Comparison of ENCODE assay signal across 21 cellular contexts in the genomic region with DNA sequence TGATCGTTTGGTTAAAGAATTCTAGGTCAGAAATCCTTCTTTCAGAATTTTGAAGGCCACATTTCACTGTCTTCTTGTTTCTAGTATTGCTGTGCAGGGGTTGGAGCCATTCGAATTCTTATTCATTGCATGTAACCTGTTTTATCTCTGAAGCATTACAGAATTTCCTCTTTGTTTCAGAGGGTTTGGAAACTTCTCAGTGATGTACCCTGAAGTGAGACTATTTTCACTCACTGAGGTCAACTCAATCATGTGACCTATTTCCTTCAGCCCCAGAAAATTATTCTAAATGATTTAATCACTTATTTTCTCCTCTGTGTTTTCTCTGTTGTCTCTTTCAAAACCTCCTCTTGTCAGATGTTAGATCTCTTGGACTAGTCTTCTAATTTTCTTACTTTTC.
DNase-seq lines count a peak whose midpoint lies in the region; ATAC-seq and TF ChIP-seq lines count a peak whose summit lies in the region.
"Had no signal": no experiment of that assay in that cellular context is flagged by ENCODE, and none has a peak within 500 bp of the region (broad histone marks: within the 10 kb centered on the region; RNA-seq: fewer than 3 reads in every experiment).

No MANE protein-coding gene starts in this region.

- H3K27ac ChIP-seq in thyroid gland = no peak overlapping the region
- H3K27ac ChIP-seq: body of pancreas, prostate gland, SJCRH30 had no signal

- no peaks in the 10 kb centered on the region for H3K27me3 Mint-ChIP-seq in activated naive CD8-positive, alpha-beta T cell treated with anti-CD3 and anti-CD28 coated beads for 36 hours
- no peaks in the 10 kb centered on the region for H3K27me3 Mint-ChIP-seq in stimulated activated memory B cell treated with anti-CD40 and anti-IgM and Interleukin-4, amounts not matched to agents 10 μg/mL and 1 μg/mL and 100 μg/mL, for 72 hours
- H3K27me3 Mint-ChIP-seq: IgD-negative memory B cell had no signal

- no peaks in the 10 kb centered on the region for H3K9me3 Mint-ChIP-seq in activated naive CD4-positive, alpha-beta T cell treated with anti-CD3 and anti-CD28 coated beads, Interleukin-2, amount 50 U/mL, for 72 hours
- H3K9me3 Mint-ChIP-seq in activated naive CD8-positive, alpha-beta T cell treated with anti-CD3 and anti-CD28 coated beads for 36 hours = no peaks in the 10 kb centered on the region
- H3K9me3 Mint-ChIP-seq in stimulated activated memory B cell treated with anti-CD40 and anti-IgM and Interleukin-4, amounts not matched to agents 10 μg/mL and 1 μg/mL and 100 μg/mL, for 72 hours = peaks cover 3% of the 10 kb centered on the region

- peaks cover 34% of the 10 kb centered on the region for H3K4me1 Mint-ChIP-seq in activated naive CD8-positive, alpha-beta T cell treated with anti-CD3 and anti-CD28 coated beads for 36 hours
- peaks cover 18% of the 10 kb centered on the region for H3K4me1 Mint-ChIP-seq in stimulated activated memory B cell treated with anti-CD40 and anti-IgM and Interleukin-4, amounts not matched to agents 10 μg/mL and 1 μg/mL and 100 μg/mL, for 72 hours

- WGBS in thyroid gland, 2 donors = 55 to 79% methylated on average over 2 of the region's 2 CpGs

- intact Hi-C loops in thyroid gland (cut with DNase I) = no loop called here

- TF ChIP-seq POLR2A in thyroid gland (IDR thresholded peaks at IDR 0.05) = no peak

- no peak overlapping the region for H3K4me3 ChIP-seq in thyroid gland (replicated peaks in 1 of 3)
- H3K4me3 ChIP-seq: body of pancreas, prostate gland, SJCRH30 had no signal

- peak; percentile 56 to 67 for ATAC-seq in activated naive CD4-positive, alpha-beta T cell treated with anti-CD3 and anti-CD28 coated beads, Interleukin-2, amount 50 U/mL, for 72 hours
- ATAC-seq in stimulated activated memory B cell treated with anti-CD40 and anti-IgM and Interleukin-4, amounts not matched to agents 10 μg/mL and 1 μg/mL and 100 μg/mL, for 72 hours = no peak
- ATAC-seq: body of pancreas, HCT116, left ventricle myocardium superior, Panc1 had no signal

- no peak for DNase-seq in activated naive CD4-positive, alpha-beta T cell treated with anti-CD3 and anti-CD28 coated beads, Interleukin-2, amount 50 U/mL, for 72 hours (ENCODE audit: low spot score in 2 of 2)
- no peak for DNase-seq in activated naive CD4-positive, alpha-beta T cell treated with anti-CD3 and anti-CD28 coated beads, Interleukin-2, amount 50 U/mL, for 16 hours
- DNase-seq in NAMALWA (ENCODE audit: low spot score) (peak; percentile 24), thyroid gland (no peak), NCI-H2227 treated with DMSO at 0.1 percent for 48 hours (lab: John Stamatoyannopoulos, UW) (no peak), NCI-H510A (lab: John Stamatoyannopoulos, UW) (no peak)
- no peak for DNase-seq in activated naive CD8-positive, alpha-beta T cell treated with anti-CD3 and anti-CD28 coated beads for 36 hours
- DNase-seq: activated CD4-positive, alpha-beta T cell treated with anti-CD3 and anti-CD28 coated beads, Interleukin-2, amount 50 U/mL, for 4 hours; body of pancreas; effector CD4-positive, alpha-beta T cell; erythroblast; foreskin fibroblast; left ventricle myocardium superior; NCI-H187; SJCRH30 had no signal

- H3K27me3 ChIP-seq in thyroid gland = no peaks in the 10 kb centered on the region
- H3K27me3 ChIP-seq: body of pancreas had no signal

- H3K36me3 Mint-ChIP-seq in activated naive CD4-positive, alpha-beta T cell treated with anti-CD3 and anti-CD28 coated beads, Interleukin-2, amount 50 U/mL, for 72 hours = no peaks in the 10 kb centered on the region
- H3K36me3 Mint-ChIP-seq in activated naive CD8-positive, alpha-beta T cell treated with anti-CD3 and anti-CD28 coated beads for 36 hours = no peaks in the 10 kb centered on the region
- H3K36me3 Mint-ChIP-seq in stimulated activated memory B cell treated with anti-CD40 and anti-IgM and Interleukin-4, amounts not matched to agents 10 μg/mL and 1 μg/mL and 100 μg/mL, for 72 hours = no peaks in the 10 kb centered on the region
- H3K36me3 Mint-ChIP-seq: CD14-positive monocyte, IgD-negative memory B cell had no signal

- H3K27ac Mint-ChIP-seq in activated naive CD4-positive, alpha-beta T cell treated with anti-CD3 and anti-CD28 coated beads, Interleukin-2, amount 50 U/mL, for 72 hours = peak overlapping the region; percentile 12 to 53
- H3K27ac Mint-ChIP-seq in activated naive CD8-positive, alpha-beta T cell treated with anti-CD3 and anti-CD28 coated beads for 36 hours = peak overlapping the region; percentile 6
- peak overlapping the region; percentile 5 for H3K27ac Mint-ChIP-seq in stimulated activated memory B cell treated with anti-CD40 and anti-IgM and Interleukin-4, amounts not matched to agents 10 μg/mL and 1 μg/mL and 100 μg/mL, for 72 hours
- H3K27ac Mint-ChIP-seq: CD14-positive monocyte had no signal

- H3K4me1 ChIP-seq in thyroid gland = no peaks in the 10 kb centered on the region
- H3K4me1 ChIP-seq: body of pancreas, prostate gland, SJCRH30 had no signal

- TF ChIP-seq CTCF in thyroid gland (IDR thresholded peaks at IDR 0.05) = no peak

- no peaks in the 10 kb centered on the region for H3K36me3 ChIP-seq in thyroid gland
- H3K36me3 ChIP-seq: prostate gland, SJCRH30 had no signal

- no peaks in the 10 kb centered on the region for H3K9me3 ChIP-seq in thyroid gland
- H3K9me3 ChIP-seq: body of pancreas, prostate gland, SJCRH30 had no signal

- no peak overlapping the region for H3K4me3 Mint-ChIP-seq in activated naive CD8-positive, alpha-beta T cell treated with anti-CD3 and anti-CD28 coated beads for 36 hours
- no peak overlapping the region for H3K4me3 Mint-ChIP-seq in stimulated activated memory B cell treated with anti-CD40 and anti-IgM and Interleukin-4, amounts not matched to agents 10 μg/mL and 1 μg/mL and 100 μg/mL, for 72 hours
- H3K4me3 Mint-ChIP-seq: CD14-positive monocyte had no signal
